Comparison of ENCODE assay signal across 22 cellular contexts in genomic region chr17:6912110-6913051, GRCh38.
DNase-seq lines count a peak whose midpoint lies in the region; ATAC-seq, FAIRE-seq and TF ChIP-seq lines count a peak whose summit lies in the region.
"Had no signal": no experiment of that assay in that cellular context is flagged by ENCODE, and none has a peak within 500 bp of the region (broad histone marks: within the 10 kb centered on the region; RNA-seq: fewer than 3 reads in every experiment).

No MANE protein-coding gene starts in this region.

- POLR2A ChIA-PET in SK-N-SH (lab: Yijun Ruan, JAX) = no interaction called here
- POLR2A ChIA-PET in K562 (lab: Yijun Ruan, JAX) = no interaction called here
- POLR2A ChIA-PET in T-cell (lab: Charles Lee) = no interaction called here

- H3K36me3 Mint-ChIP-seq in T-cell = peaks cover 3% of the 10 kb centered on the region

- H3K4me2 ChIP-seq in SK-N-SH (0 out of 2 replicates have a peak overlapping the region, but pooled peaks have one; percentile 14), K562 (ENCODE audit: insufficient read depth, low read length) (peak overlapping the region; percentile 55)
- peak overlapping the region; percentile 34 to 100 (median 90); a peak in 16 of 22 replicates for H3K4me2 ChIP-seq in BLaER1 treated with 17β-estradiol and CSF1 and Interleukin-3, amounts not matched to agents 10 nM and 100 nM

- H3K27me3 Mint-ChIP-seq in T-cell = peaks cover 7 to 13% of the 10 kb centered on the region in 2 donors

- H3K9me3 Mint-ChIP-seq in T-cell = no peaks in the 10 kb centered on the region
- H3K9me3 Mint-ChIP-seq: CD4-positive, CD25-positive, alpha-beta regulatory T cell had no signal

- H3K9me2 ChIP-seq in SK-N-SH = no peaks in the 10 kb centered on the region

- H3F3A ChIP-seq in SK-N-SH (replicated peaks; ENCODE audit: insufficient read depth) = no peaks in the 10 kb centered on the region

- TF ChIP-seq CTCF in SK-N-SH (IDR thresholded peaks at IDR 0.05) (no peak), K562 (IDR thresholded peaks at IDR 0.05 in 2 of 3, conservative IDR thresholded peaks at IDR 0.05 in 1 of 3; ENCODE audit: insufficient read depth in 2 of 3, low read depth in 1 of 3, low read length in 3 of 3) (no peak)

- H3K9me1 ChIP-seq in K562 (ENCODE audit: control insufficient read depth, insufficient read depth, low read length) = peaks cover 3% of the 10 kb centered on the region

- no peak for TF ChIP-seq POLR2A in K562 (conservative IDR thresholded peaks at IDR 0.05)

- no peak overlapping the region for H3K4me3 ChIP-seq in SK-N-SH (ENCODE audit: low read depth in 2 of 2, low read length in 1 of 2)
- no peak overlapping the region for H3K4me3 ChIP-seq in BLaER1 treated with 17β-estradiol and CSF1 and Interleukin-3, amounts not matched to agents 10 nM and 100 nM
- no peak overlapping the region for H3K4me3 ChIP-seq in K562
- H3K4me3 ChIP-seq: HAP-1, SK-N-MC had no signal

- H3K9me3 ChIP-seq in SK-N-SH (no peaks in the 10 kb centered on the region), K562 (replicated peaks; ENCODE audit: control insufficient read depth, insufficient read depth, low read depth, low read length) (no peaks in the 10 kb centered on the region)
- no peaks in the 10 kb centered on the region for H3K9me3 ChIP-seq in BLaER1 treated with 17β-estradiol and CSF1 and Interleukin-3, amounts not matched to agents 10 nM and 100 nM (replicated peaks in 1 of 11)
- H3K9me3 ChIP-seq: HAP-1 had no signal

- no TSS peak for BruUV-seq in K562 (replicated peaks; lab: Mats Ljungman, UMichigan)

- intact Hi-C loops in K562 (cut with micrococcal nuclease) = loop anchor here (1.0 to 10.0 kb wide), 2 partner anchors 89 to 222 kb away; no protein-coding TSS in a partner anchor

- WGBS in SK-N-SH (ENCODE audit: low lambda C conversion rate) = 60% methylated on average over 13 of the region's 13 CpGs
- WGBS in K562 (ENCODE audit: insufficient coverage, low coverage, missing lambda C conversion rate) = 14% methylated on average over 12 of the region's 13 CpGs

- TF ChIP-seq EP300 in SK-N-SH (IDR thresholded peaks at IDR 0.05; ENCODE audit: borderline replicate concordance in 1 of 2, low read depth in 1 of 2, low read length in 1 of 2) = no peak
- no peak for TF ChIP-seq EP300 in K562 (IDR thresholded peaks at IDR 0.05; ENCODE audit: low read length)

- FAIRE-seq in K562 (lab: Jason Lieb, UNC) = no peak
- FAIRE-seq: A204.1, G401.6, HTR-8/SVneo had no signal

- H3K4me1 ChIP-seq in SK-N-SH (ENCODE audit: control insufficient read depth in 1 of 2, insufficient read depth in 2 of 2, low read depth in 1 of 2, low read length in 1 of 2) (peaks cover 0 to 5% of the 10 kb centered on the region in 2 experiments; a peak in 1 of 4 replicates), K562 (replicated peaks in 1 of 2; ENCODE audit: control insufficient read depth in 2 of 2, insufficient read depth in 2 of 2, low read length in 2 of 2) (peaks cover 23 to 42% of the 10 kb centered on the region in 2 experiments)
- peaks cover 17 to 33% (median 24%) of the 10 kb centered on the region in 10 experiments for H3K4me1 ChIP-seq in BLaER1 treated with 17β-estradiol and CSF1 and Interleukin-3, amounts not matched to agents 10 nM and 100 nM
- H3K4me1 ChIP-seq: HAP-1 had no signal

- H3K4me3 Mint-ChIP-seq in T-cell = no peak overlapping the region
- H3K4me3 Mint-ChIP-seq: CD4-positive, CD25-positive, alpha-beta regulatory T cell had no signal

- peaks cover 12 to 25% (median 15%) of the 10 kb centered on the region in 3 donors for H3K4me1 Mint-ChIP-seq in T-cell

- TF ChIP-seq RAD21 in SK-N-SH (IDR thresholded peaks at IDR 0.05; ENCODE audit: low read length) (no peak), K562 (CRISPR knock-in tag; conservative IDR thresholded peaks at IDR 0.05 in 1 of 2, IDR thresholded peaks at IDR 0.05 in 1 of 2) (no peak)

- no peaks in the 10 kb centered on the region for H4K20me1 ChIP-seq in SK-N-SH (ENCODE audit: insufficient read depth)
- H4K20me1 ChIP-seq in BLaER1 treated with 17β-estradiol and CSF1 and Interleukin-3, amounts not matched to agents 10 nM and 100 nM = 0 out of 22 replicates have a peak, but pooled peaks cover 0 to 11% (median 0%) of the 10 kb centered on the region in 11 experiments
- H4K20me1 ChIP-seq in K562 (replicated peaks; ENCODE audit: control insufficient read depth, insufficient read depth, low read length) = peaks cover 5% of the 10 kb centered on the region; the same call in 1 of the 2 replicates

- CTCF ChIA-PET in SK-N-SH (lab: Yijun Ruan, JAX) (interaction anchor here (0.6 to 4.7 kb wide), 5 partner anchors 92 to 228 kb away, joined by 3 to 64 read pairs (median 4); partner anchors contain the start of gene BCL6B), K562 (lab: Yijun Ruan, JAX; ENCODE audit: low intra/inter-chr PET ratio) (interaction anchor here (1.2 to 5.0 kb wide), 4 partner anchors 89 to 109 kb away, joined by 3 to 40 read pairs (median 7); no protein-coding TSS in a partner anchor), T-cell (lab: Charles Lee) (interaction anchor here (1.4 kb wide), 2 partner anchors 92 kb away, joined by 3 to 12 read pairs; no protein-coding TSS in a partner anchor)

- H3K27me3 ChIP-seq in SK-N-SH (ENCODE audit: insufficient read depth) (no peaks in the 10 kb centered on the region), K562 (ENCODE audit: control insufficient read depth in 2 of 2, insufficient read depth in 2 of 2, low read length in 2 of 2) (no peaks in the 10 kb centered on the region)
- peaks cover 0 to 19% (median 3%) of the 10 kb centered on the region in 11 experiments; a peak in 5 of 22 replicates for H3K27me3 ChIP-seq in BLaER1 treated with 17β-estradiol and CSF1 and Interleukin-3, amounts not matched to agents 10 nM and 100 nM

- no peaks in the 10 kb centered on the region for H3K36me3 ChIP-seq in SK-N-SH (replicated peaks in 1 of 2; ENCODE audit: control insufficient read depth in 1 of 2, insufficient read depth in 2 of 2, low read length in 1 of 2)
- no peaks in the 10 kb centered on the region for H3K36me3 ChIP-seq in BLaER1 treated with 17β-estradiol and CSF1 and Interleukin-3, amounts not matched to agents 10 nM and 100 nM
- peaks cover 8% of the 10 kb centered on the region; the same call in 2 of the 3 replicates for H3K36me3 ChIP-seq in K562 (ENCODE audit: control insufficient read depth, insufficient read depth, low read length)
- H3K36me3 ChIP-seq: HAP-1 had no signal

- H3K27ac ChIP-seq in SK-N-SH (ENCODE audit: low read depth in 2 of 2, low read length in 1 of 2) (no peak overlapping the region), K562 (ENCODE audit: extremely low read depth, low read depth, low read length) (peak overlapping the region; percentile 48)
- H3K27ac ChIP-seq in BLaER1 treated with 17β-estradiol and CSF1 and Interleukin-3, amounts not matched to agents 10 nM and 100 nM = no peak overlapping the region
- H3K27ac ChIP-seq: SK-N-MC had no signal

- peak overlapping the region; percentile 52; the same call in 1 of the 2 replicates for H2AFZ ChIP-seq in SK-N-SH (ENCODE audit: low read depth)
- peak overlapping the region; percentile 60; the same call in 1 of the 2 replicates for H2AFZ ChIP-seq in K562 (ENCODE audit: low read depth, low read length)

- H3K79me2 ChIP-seq in SK-N-SH (ENCODE audit: insufficient read depth) (0 out of 2 replicates have a peak, but pooled peaks cover 8% of the 10 kb centered on the region), K562 (ENCODE audit: control insufficient read depth, insufficient read depth, low read length) (peaks cover 42% of the 10 kb centered on the region)

- ATAC-seq in SK-N-SH treated with all-trans-retinoic acid at 6 μM for 48 hours (no peak), K562 (peak; percentile 10), HG02970 (IDR thresholded peaks at IDR 0.05; ENCODE audit: low FRiP score, unreplicated experiment) (no peak), T-cell (replicated peaks in 1 of 4) (no peak), HG02642 (IDR thresholded peaks at IDR 0.05; ENCODE audit: poor library complexity, unreplicated experiment) (no peak)
- ATAC-seq: Panc1, Right ventricle myocardium inferior had no signal

- DNase-seq in SK-N-SH (no peak), OCI-M1 (lab: John Stamatoyannopoulos, UW) (peak; percentile 58), K562 (ENCODE audit: extremely low read depth in 1 of 4, low spot score in 3 of 4) (peak in 2 of 4 experiments; percentile 21 to 36), T-cell (no peak)
- DNase-seq: CD4-positive, CD25-positive, alpha-beta regulatory T cell; DMS79 treated with DMSO at 0.1 percent for 48 hours; KG1; NCI-H1417; NCI-H1930; NCI-H510A treated with DMSO at 0.1 percent for 48 hours; NK-92 treated with Interleukin-12 subunit alpha and Interleukin-12 subunit beta, amount 100 ng/mL, for 24 hours had no signal

- H3K9ac ChIP-seq in SK-N-SH (no peak overlapping the region), K562 (ENCODE audit: insufficient read depth in 1 of 2, low read depth in 2 of 2, low read length in 2 of 2) (peak overlapping the region; percentile 1 to 30; a peak in 3 of 4 replicates)
- H3K9ac ChIP-seq in BLaER1 treated with 17β-estradiol and CSF1 and Interleukin-3, amounts not matched to agents 10 nM and 100 nM = peak overlapping the region in 2 of 11 experiments; percentile 0 to 5; a peak in 2 of 22 replicates

- no peak overlapping the region for H3K27ac Mint-ChIP-seq in T-cell

- in situ Hi-C loops in K562 (cut with MboI) = loop anchor here (5.0 kb wide), 2 partner anchors 65 to 95 kb away; no protein-coding TSS in a partner anchor

TF ChIP-seq in SK-N-SH, 30 proteins besides CTCF, POLR2A, EP300 and RAD21 (continues in another document):
- no peak for TF ChIP-seq JUND (IDR thresholded peaks at IDR 0.05)
- TF ChIP-seq MXI1 (IDR thresholded peaks at IDR 0.05; ENCODE audit: low read depth, low read length) = no peak
- TF ChIP-seq YY1 (IDR thresholded peaks at IDR 0.05; ENCODE audit: low read depth) = no peak
- TF ChIP-seq TAF1 (IDR thresholded peaks at IDR 0.05; ENCODE audit: borderline replicate concordance, low read depth, low read length) = no peak
- no peak for TF ChIP-seq GABPA (IDR thresholded peaks at IDR 0.05; ENCODE audit: low read depth)

TF ChIP-seq in SK-N-SH treated with all-trans-retinoic acid at 6 μM for 48 hours, 23 proteins besides CTCF, POLR2A, EP300 and RAD21 (continues in another document):
- no peak for TF ChIP-seq TCF4 (CRISPR knock-in tag; IDR thresholded peaks at IDR 0.05; ENCODE audit: borderline replicate concordance)
- TF ChIP-seq TOX (CRISPR knock-in tag; IDR thresholded peaks at IDR 0.05; ENCODE audit: borderline replicate concordance) = no peak

TF ChIP-seq in K562, 482 proteins besides CTCF, POLR2A, EP300 and RAD21 (continues in another document):
- TF ChIP-seq C11orf30 (IDR thresholded peaks at IDR 0.05; ENCODE audit: low read depth) (peak; percentile 60), ZNF311 (CRISPR knock-in tag; IDR thresholded peaks at IDR 0.05) (no peak), MTA3 (IDR thresholded peaks at IDR 0.05; ENCODE audit: borderline replicate concordance) (no peak), CBFA2T2 (conservative IDR thresholded peaks at IDR 0.05) (no peak), L3MBTL2 (IDR thresholded peaks at IDR 0.05) (peak; percentile 23; the same call in 1 of the 2 replicates)

Comparison
In these comparisons a context has a peak if more than half of its experiments do, and no peak if none do; other contexts are left out.
1. H3K4me2 ChIP-seq: peak in every context shown above with its lines; median percentile 90 in BLaER1 treated with 17β-estradiol and CSF1 and Interleukin-3, amounts not matched to agents 10 nM and 100 nM; 55 in K562; 14 in SK-N-SH.